12 cellular contexts compared by ENCODE assay signal in genomic region chr20:37565134-37565811, GRCh38. TPM values are rescaled to one million over a fixed set of nuclear protein-coding genes. Genes with fewer than 3 reads are reported as not detected.
DNase-seq lines count a peak whose midpoint lies in the region; ATAC-seq, FAIRE-seq and TF ChIP-seq lines count a peak whose summit lies in the region.
"Had no signal": no experiment of that assay in that cellular context is flagged by ENCODE, and none has a peak within 500 bp of the region (broad histone marks: within the 10 kb centered on the region; RNA-seq: fewer than 3 reads in every experiment).

No MANE protein-coding gene starts in this region.

- no peak for TF ChIP-seq EP300 in K562 (IDR thresholded peaks at IDR 0.05; ENCODE audit: low read length)

- WGBS in K562 (ENCODE audit: insufficient coverage, low coverage, missing lambda C conversion rate): 12% methylated on average over 14 of the region's 14 CpGs
- WGBS in trophoblast cell (ENCODE audit: extremely low coverage, insufficient coverage, insufficient read length): no CpG with 5 or more reads among the region's 14 CpGs

- no peaks in the 10 kb centered on the region for H3K9me1 ChIP-seq in K562 (ENCODE audit: control insufficient read depth, insufficient read depth, low read length)

- DNase-seq in DMS 273 (lab: John Stamatoyannopoulos, UW; ENCODE audit: unreplicated experiment) (peak; percentile 36), DMS 273 treated with DMSO at 0.1 percent for 48 hours (lab: John Stamatoyannopoulos, UW) (no peak), NCI-H1092 (lab: John Stamatoyannopoulos, UW) (peak; percentile 47), K562 (ENCODE audit: extremely low read depth in 1 of 4, low spot score in 3 of 4) (no peak), trophoblast cell (no peak)
- DNase-seq in activated T-cell treated with anti-CD3 and anti-CD28 coated beads, Interleukin-2, amount 50 U/mL, for 1 hour: no peak
- DNase-seq in central memory CD4-positive, alpha-beta T cell: no peak

- H3K4me1 ChIP-seq in K562 (replicated peaks in 1 of 2; ENCODE audit: control insufficient read depth in 2 of 2, insufficient read depth in 2 of 2, low read length in 2 of 2) (peaks cover 10 to 16% of the 10 kb centered on the region in 2 experiments; a peak in 4 of 5 replicates), trophoblast cell (ENCODE audit: control insufficient read depth in 1 of 2, insufficient read depth in 2 of 2, low read length in 2 of 2) (peaks cover 22 to 34% of the 10 kb centered on the region in 2 experiments)

- H3K27me3 ChIP-seq in K562 (ENCODE audit: control insufficient read depth in 2 of 2, insufficient read depth in 2 of 2, low read length in 2 of 2) (peaks cover 7 to 30% of the 10 kb centered on the region in 2 experiments; a peak in 3 of 5 replicates), trophoblast cell (ENCODE audit: insufficient read depth, low read length) (no peaks in the 10 kb centered on the region)
- H3K27me3 ChIP-seq: cardiac muscle cell had no signal

- POLR2A ChIA-PET in K562 (lab: Yijun Ruan, JAX): interaction anchor here (0.6 kb wide), 1 partner anchor 470 kb away, joined by 3 read pairs; no protein-coding TSS in a partner anchor

- in situ Hi-C loops in K562 (cut with MboI): loop anchor here (5.0 to 10.0 kb wide), 2 partner anchors 330 to 672 kb away; no protein-coding TSS in a partner anchor

- H2BK120ac ChIP-seq in trophoblast cell (ENCODE audit: insufficient read depth, low read length, poor library complexity): peak overlapping the region; percentile 76

- peak overlapping the region; percentile 67 for H3K18ac ChIP-seq in trophoblast cell (ENCODE audit: low read length)

- peak overlapping the region; percentile 96 for H2BK12ac ChIP-seq in trophoblast cell (ENCODE audit: low read length)

- H2BK5ac ChIP-seq in trophoblast cell (ENCODE audit: low read depth, low read length, poor library complexity): peak overlapping the region; percentile 37

- no peaks in the 10 kb centered on the region for H3K79me2 ChIP-seq in K562 (ENCODE audit: control insufficient read depth, insufficient read depth, low read length)
- peaks cover 2% of the 10 kb centered on the region for H3K79me2 ChIP-seq in trophoblast cell (ENCODE audit: control insufficient read depth, insufficient read depth, low read length, poor library complexity)

- peak overlapping the region; percentile 0 for H4K8ac ChIP-seq in trophoblast cell (ENCODE audit: low read depth, low read length)

- H3K4me3 ChIP-seq in K562: no peak overlapping the region
- H3K4me3 ChIP-seq in trophoblast cell (ENCODE audit: low read depth, low read length): no peak overlapping the region
- H3K4me3 ChIP-seq: cardiac muscle cell had no signal

- TF ChIP-seq CTCF in K562 (IDR thresholded peaks at IDR 0.05 in 2 of 3, conservative IDR thresholded peaks at IDR 0.05 in 1 of 3; ENCODE audit: insufficient read depth in 2 of 3, low read depth in 1 of 3, low read length in 3 of 3): no peak

- no peak overlapping the region for H3K23ac ChIP-seq in trophoblast cell (ENCODE audit: low read length)

- H3K9me3 ChIP-seq in K562 (replicated peaks; ENCODE audit: control insufficient read depth, insufficient read depth, low read depth, low read length) (no peaks in the 10 kb centered on the region), trophoblast cell (ENCODE audit: insufficient read depth, low read depth, low read length) (no peaks in the 10 kb centered on the region)
- H3K9me3 ChIP-seq: stomach had no signal

- no peaks in the 10 kb centered on the region for H3K36me3 ChIP-seq in K562 (ENCODE audit: control insufficient read depth, insufficient read depth, low read length)
- H3K36me3 ChIP-seq in trophoblast cell (ENCODE audit: control insufficient read depth in 1 of 2, insufficient read depth in 2 of 2, low read length in 2 of 2): no peaks in the 10 kb centered on the region
- H3K36me3 ChIP-seq: cardiac muscle cell, stomach had no signal

- H3K79me1 ChIP-seq in trophoblast cell (ENCODE audit: low read length): peaks cover 40% of the 10 kb centered on the region

- peak overlapping the region; percentile 59 for H2AK5ac ChIP-seq in trophoblast cell (ENCODE audit: low read length)

- H3K4me2 ChIP-seq in K562 (ENCODE audit: insufficient read depth, low read length) (no peak overlapping the region), trophoblast cell (ENCODE audit: low read length) (no peak overlapping the region)

- TF ChIP-seq RAD21 in K562 (CRISPR knock-in tag; conservative IDR thresholded peaks at IDR 0.05 in 1 of 2, IDR thresholded peaks at IDR 0.05 in 1 of 2): no peak

- no peak for TF ChIP-seq POLR2A in K562 (conservative IDR thresholded peaks at IDR 0.05)

- peaks cover 9% of the 10 kb centered on the region; the same call in 1 of the 2 replicates for H4K20me1 ChIP-seq in K562 (replicated peaks; ENCODE audit: control insufficient read depth, insufficient read depth, low read length)

- CTCF ChIA-PET in K562 (lab: Yijun Ruan, JAX; ENCODE audit: low intra/inter-chr PET ratio): interaction anchor here (0.9 to 1.7 kb wide), 3 partner anchors 35 to 655 kb away, joined by 3 to 8 read pairs (median 4); no protein-coding TSS in a partner anchor

- H4K91ac ChIP-seq in trophoblast cell (ENCODE audit: low read depth, low read length): peak overlapping the region; percentile 54

- FAIRE-seq in K562 (lab: Jason Lieb, UNC): no peak

- intact Hi-C loops in K562 (cut with micrococcal nuclease): loop anchor here (2.0 to 5.0 kb wide), 3 partner anchors 332 to 657 kb away; no protein-coding TSS in a partner anchor

- H3K14ac ChIP-seq in trophoblast cell (ENCODE audit: low read length): peak overlapping the region; percentile 81

- H3K9ac ChIP-seq in K562 (ENCODE audit: insufficient read depth in 1 of 2, low read depth in 2 of 2, low read length in 2 of 2) (no peak overlapping the region), trophoblast cell (ENCODE audit: low read length) (no peak overlapping the region)

- no peak overlapping the region for H4K12ac ChIP-seq in trophoblast cell (ENCODE audit: low read depth, low read length)

- no peak overlapping the region for H3K27ac ChIP-seq in K562 (ENCODE audit: extremely low read depth, low read depth, low read length)
- no peak overlapping the region for H3K27ac ChIP-seq in trophoblast cell (ENCODE audit: low read depth, low read length)
- H3K27ac ChIP-seq: 22Rv1, cardiac muscle cell, stomach had no signal

- no peak for ATAC-seq in K562
- no peak for ATAC-seq in GM18519 (IDR thresholded peaks at IDR 0.05; ENCODE audit: low FRiP score, unreplicated experiment)

- peak overlapping the region; percentile 0 for H3K4ac ChIP-seq in trophoblast cell (ENCODE audit: low read depth, low read length)

- no peak overlapping the region for H2AFZ ChIP-seq in K562 (ENCODE audit: low read depth, low read length)
- peak overlapping the region; percentile 19 for H2AFZ ChIP-seq in trophoblast cell (ENCODE audit: insufficient read depth, low read length, poor library complexity)

- no TSS peak for BruUV-seq in K562 (replicated peaks; lab: Mats Ljungman, UMichigan)

TF ChIP-seq in K562, 482 proteins besides CTCF, POLR2A, EP300 and RAD21:
- TF ChIP-seq, protein P1, sequence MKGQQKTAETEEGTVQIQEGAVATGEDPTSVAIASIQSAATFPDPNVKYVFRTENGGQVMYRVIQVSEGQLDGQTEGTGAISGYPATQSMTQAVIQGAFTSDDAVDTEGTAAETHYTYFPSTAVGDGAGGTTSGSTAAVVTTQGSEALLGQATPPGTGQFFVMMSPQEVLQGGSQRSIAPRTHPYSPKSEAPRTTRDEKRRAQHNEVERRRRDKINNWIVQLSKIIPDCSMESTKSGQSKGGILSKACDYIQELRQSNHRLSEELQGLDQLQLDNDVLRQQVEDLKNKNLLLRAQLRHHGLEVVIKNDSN (CRISPR knock-in tag; IDR thresholded peaks at IDR 0.05): 0 out of 2 replicates have a peak, but pooled peaks have one; percentile 12
- TF ChIP-seq ZNF175 (CRISPR knock-in tag; IDR thresholded peaks at IDR 0.05; ENCODE audit: low read depth): no peak
TF ChIP-seq in K562: peak in this region for 1.

RNA-seq across cellular contexts. Expression of gene BLCAP, which starts 37.6 kb away (rescaled TPM):
- total RNA-seq in K562 (2011; cell fraction: chromatin; rRNA removed; ENCODE audit: low replicate concordance): 43.7 and 53.8 TPM in 2 replicates
- total RNA-seq in K562 (2011; cell fraction: nucleolus; rRNA removed): 36.5 and 40.0 TPM in 2 replicates
- total RNA-seq in K562 (2011; cell fraction: nucleoplasm; rRNA removed): 62.1 and 86.8 TPM in 2 replicates
- total RNA-seq in K562 (2014; rRNA removed): 20.6 and 24.2 TPM in 2 replicates
- 19.6 and 21.0 TPM in 2 replicates for total RNA-seq in K562 (2014; rRNA removed; fragmentation: Illumina TruSeq; extraction: Trizol)
- total RNA-seq in K562 (2015; rRNA removed; fragmentation: Illumina TruSeq; extraction: Trizol): 26.4 and 27.6 TPM in 2 replicates
- total RNA-seq in K562 (2021): 30.1 and 34.0 TPM in 2 replicates
- polyA plus RNA-seq in K562 (2011; rRNA removed): 29.6 and 41.5 TPM in 2 replicates
- polyA plus RNA-seq in K562 (2011; cell fraction: cytosol; rRNA removed): 47.2 and 47.4 TPM in 2 replicates
- polyA plus RNA-seq in K562 (2011; cell fraction: nucleus; rRNA removed): 31.4 and 37.8 TPM in 2 replicates
- polyA plus RNA-seq in K562 (2012): 25.2 and 30.6 TPM in 2 replicates
- 31.5 and 31.9 TPM in 2 replicates for polyA plus RNA-seq in K562 (2014; fragmentation: Illumina TruSeq; extraction: Trizol)
- polyA plus RNA-seq in K562 (2014; fragmentation: Nextera tagmentation; extraction: Ambion mirVana): 10 to 100 TPM; 16.9 to 17.3 TPM
- polyA plus RNA-seq in K562 (2014; rRNA removed): 37.1 and 38.9 TPM in 2 replicates
- 23.6 and 40.0 TPM in 2 replicates for polyA minus RNA-seq in K562 (2011; rRNA and poly(A)+ RNA removed)
- 11.2 and 17.5 TPM in 2 replicates for polyA minus RNA-seq in K562 (2011; cell fraction: cytosol; rRNA and poly(A)+ RNA removed)
- 9.4 and 10.1 TPM in 2 replicates for polyA minus RNA-seq in K562 (2011; cell fraction: nucleus; rRNA and poly(A)+ RNA removed)
- polyA plus RNA-seq in trophoblast cell (2013): 127 and 134 TPM in 2 replicates

RNA-seq across cellular contexts. Expression of gene NNAT, which starts 44.2 kb away (rescaled TPM):
- not detected in 2 replicates for total RNA-seq in K562 (2011; cell fraction: chromatin; rRNA removed; ENCODE audit: low replicate concordance)
- not detected in 2 replicates for total RNA-seq in K562 (2011; cell fraction: nucleolus; rRNA removed)
- not detected in 2 replicates for total RNA-seq in K562 (2011; cell fraction: nucleoplasm; rRNA removed)
- total RNA-seq in K562 (2014; rRNA removed) (not detected in 2 replicates), K562 (2014; rRNA removed; fragmentation: Illumina TruSeq; extraction: Trizol) (not detected in 2 replicates), K562 (2015; rRNA removed; fragmentation: Illumina TruSeq; extraction: Trizol) (not detected in 2 replicates), K562 (2021) (0.13 TPM in 1 of 2 replicates, not detected in the other)
- polyA plus RNA-seq in K562 (2011; rRNA removed) (not detected in 2 replicates), K562 (2014; fragmentation: Illumina TruSeq; extraction: Trizol) (not detected in 2 replicates), K562 (2014; fragmentation: Nextera tagmentation; extraction: Ambion mirVana) (not detected), K562 (2014; rRNA removed) (not detected in 2 replicates)
- polyA plus RNA-seq in K562 (2011; cell fraction: cytosol; rRNA removed): not detected in 2 replicates
- polyA plus RNA-seq in K562 (2011; cell fraction: nucleus; rRNA removed): not detected in 2 replicates
- 0.34 and 0.64 TPM in 2 replicates for polyA plus RNA-seq in K562 (2012)
- not detected in 2 replicates for polyA minus RNA-seq in K562 (2011; rRNA and poly(A)+ RNA removed)
- polyA minus RNA-seq in K562 (2011; cell fraction: cytosol; rRNA and poly(A)+ RNA removed): not detected in 2 replicates
- polyA minus RNA-seq in K562 (2011; cell fraction: nucleus; rRNA and poly(A)+ RNA removed): not detected in 2 replicates
- 112 and 133 TPM in 2 replicates for polyA plus RNA-seq in trophoblast cell (2013)
- total RNA-seq: M059J had no signal

Comparison
In these comparisons a context has a peak if more than half of its experiments do, and no peak if none do; other contexts are left out.
1. DNase-seq: peak in DMS 273 (single experiment) and NCI-H1092 (single experiment); none in DMS 273 treated with DMSO at 0.1 percent for 48 hours (single experiment), K562 (0 of 4), trophoblast cell (0 of 2), activated T-cell treated with anti-CD3 and anti-CD28 coated beads, Interleukin-2, amount 50 U/mL, for 1 hour (single experiment) and central memory CD4-positive, alpha-beta T cell (single experiment).